Comparison of ENCODE assay signal across 15 cellular contexts in the genomic region with DNA sequence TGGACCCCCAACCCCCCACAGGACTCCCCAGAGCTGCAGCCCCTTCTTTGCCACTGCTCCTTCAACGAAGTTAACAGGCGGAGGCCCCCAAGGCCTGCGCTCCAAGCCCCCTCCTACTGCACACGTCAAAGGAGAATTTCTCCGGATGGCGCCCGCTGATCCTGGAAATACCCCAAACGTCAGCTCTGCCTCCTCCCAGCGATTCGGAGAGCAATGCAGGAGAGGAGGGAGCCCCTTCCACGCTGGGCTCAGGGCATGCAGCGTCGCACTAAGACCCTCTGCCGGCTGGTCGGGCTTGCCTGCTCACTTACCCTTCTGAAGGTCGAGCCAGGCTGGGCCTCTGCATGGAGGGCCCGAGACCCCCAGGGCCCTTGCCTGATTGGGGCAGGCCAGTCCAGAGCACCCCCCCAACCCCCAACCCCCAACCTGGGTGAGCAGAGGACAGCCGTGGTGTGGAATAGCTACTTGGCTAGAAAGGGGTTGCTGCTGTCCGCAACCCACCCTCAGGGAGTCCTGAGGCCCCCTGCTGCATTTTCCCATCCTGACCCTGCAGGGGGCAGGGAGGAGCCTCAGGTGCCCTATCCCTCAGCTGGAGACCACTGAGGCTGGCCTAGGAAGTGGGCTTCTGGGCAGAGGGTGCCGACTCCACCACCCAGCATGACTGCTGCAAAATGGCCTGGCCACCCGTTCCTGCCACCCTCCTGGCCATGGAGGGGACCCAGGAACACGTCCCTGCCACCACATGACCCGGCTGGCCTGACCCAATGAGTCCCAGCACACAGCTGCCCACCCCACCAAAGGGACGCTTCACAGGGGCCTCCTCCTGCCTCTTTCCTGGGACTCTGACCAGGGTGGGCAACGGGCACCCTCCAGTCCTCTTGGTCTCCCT. TPM values are rescaled to one million over a fixed set of nuclear protein-coding genes. Genes with fewer than 3 reads are reported as not detected.
DNase-seq lines count a peak whose midpoint lies in the region; ATAC-seq lines count a peak whose summit lies in the region.
"Had no signal": no experiment of that assay in that cellular context is flagged by ENCODE, and none has a peak within 500 bp of the region (broad histone marks: within the 10 kb centered on the region; RNA-seq: fewer than 3 reads in every experiment).

No MANE protein-coding gene starts in this region.

- DNase-seq in CD4-positive, alpha-beta memory T cell = no peak
- no peak for DNase-seq in naive thymus-derived CD8-positive, alpha-beta T cell
- DNase-seq in cortex of kidney (lab: John Stamatoyannopoulos, UW) (no peak), SKM-1 treated with dmso at 0.1 percent for 144 hours (lab: John Stamatoyannopoulos, UW; ENCODE audit: unreplicated experiment) (no peak)
- DNase-seq: activated CD8-positive, alpha-beta memory T cell treated with anti-CD3 and anti-CD28 coated beads, Interleukin-2, amount 10 ng/mL, durations not matched to agents 7 days and 5 days; activated naive CD4-positive, alpha-beta T cell treated with anti-CD3 and anti-CD28 coated beads, Interleukin-2, amount 50 U/mL, for 16 hours; effector memory CD8-positive, alpha-beta T cell; SW 1271 had no signal

- no peak for ATAC-seq in naive thymus-derived CD8-positive, alpha-beta T cell
- no peak for ATAC-seq in HG03135 (IDR thresholded peaks at IDR 0.05; ENCODE audit: unreplicated experiment)
- ATAC-seq in HG02798 (IDR thresholded peaks at IDR 0.05; ENCODE audit: poor library complexity, unreplicated experiment) = no peak
- ATAC-seq: activated CD8-positive, alpha-beta memory T cell treated with anti-CD3 and anti-CD28 coated beads, Interleukin-2, amount 10 ng/mL, durations not matched to agents 7 days and 5 days had no signal

- H3K27ac Mint-ChIP-seq in CD4-positive, alpha-beta memory T cell = no peak overlapping the region
- no peak overlapping the region for H3K27ac Mint-ChIP-seq in naive thymus-derived CD8-positive, alpha-beta T cell
- H3K27ac Mint-ChIP-seq: activated CD8-positive, alpha-beta memory T cell treated with anti-CD3 and anti-CD28 coated beads, Interleukin-2, amount 10 ng/mL, durations not matched to agents 7 days and 5 days; effector memory CD8-positive, alpha-beta T cell had no signal

- peaks cover 14 to 16% of the 10 kb centered on the region in 2 donors for H3K27me3 Mint-ChIP-seq in CD4-positive, alpha-beta memory T cell
- peaks cover 0 to 25% (median 6%) of the 10 kb centered on the region in 5 donors for H3K27me3 Mint-ChIP-seq in naive thymus-derived CD8-positive, alpha-beta T cell

- H3K27me3 ChIP-seq in CD4-positive, alpha-beta memory T cell (ENCODE audit: insufficient read depth, low read length) = peaks cover 6% of the 10 kb centered on the region
- peaks cover 10% of the 10 kb centered on the region; the same call in 1 of the 2 replicates for H3K27me3 ChIP-seq in HUES48 (ENCODE audit: control insufficient read depth, insufficient read depth, low read length)

- peaks cover 0 to 5% (median under 1%) of the 10 kb centered on the region in 4 donors for H3K4me1 Mint-ChIP-seq in CD4-positive, alpha-beta memory T cell
- H3K4me1 Mint-ChIP-seq in naive thymus-derived CD8-positive, alpha-beta T cell = peaks cover 0 to 5% (median 2%) of the 10 kb centered on the region in 4 donors

- no peaks in the 10 kb centered on the region for H3K36me3 ChIP-seq in CD4-positive, alpha-beta memory T cell (ENCODE audit: insufficient read depth, low read length)
- H3K36me3 ChIP-seq in HUES48 (ENCODE audit: control insufficient read depth, insufficient read depth, low read length) = no peaks in the 10 kb centered on the region
- H3K36me3 ChIP-seq: breast epithelium had no signal

- no peaks in the 10 kb centered on the region for H3K36me3 Mint-ChIP-seq in CD4-positive, alpha-beta memory T cell
- no peaks in the 10 kb centered on the region for H3K36me3 Mint-ChIP-seq in naive thymus-derived CD8-positive, alpha-beta T cell
- H3K36me3 Mint-ChIP-seq: activated CD8-positive, alpha-beta memory T cell treated with anti-CD3 and anti-CD28 coated beads, Interleukin-2, amount 10 ng/mL, durations not matched to agents 7 days and 5 days had no signal

- no peak overlapping the region for H3K9ac ChIP-seq in HUES48 (ENCODE audit: low read depth, low read length)

- CTCF ChIA-PET in CD4-positive, alpha-beta memory T cell (lab: Charles Lee; ENCODE audit: partially characterized antibody) = no interaction called here

- no peaks in the 10 kb centered on the region for H3K9me3 ChIP-seq in CD4-positive, alpha-beta memory T cell (ENCODE audit: control insufficient read depth in 1 of 2, low read length in 2 of 2)
- no peaks in the 10 kb centered on the region for H3K9me3 ChIP-seq in HUES48 (ENCODE audit: control insufficient read depth, insufficient read depth, low read length)
- H3K9me3 ChIP-seq: breast epithelium had no signal

- no peak overlapping the region for H3K4me3 ChIP-seq in CD4-positive, alpha-beta memory T cell (ENCODE audit: low read length in 2 of 2)
- H3K4me3 ChIP-seq in HUES48 (ENCODE audit: low read depth, low read length) = peak overlapping the region; percentile 50; the same call in 1 of the 2 replicates

- peaks cover 5% of the 10 kb centered on the region for H3K4me1 ChIP-seq in CD4-positive, alpha-beta memory T cell (ENCODE audit: insufficient read depth, low read length)
- peaks cover 3% of the 10 kb centered on the region; the same call in 1 of the 2 replicates for H3K4me1 ChIP-seq in HUES48 (ENCODE audit: control insufficient read depth, insufficient read depth, low read length)

- no peaks in the 10 kb centered on the region for H3K9me3 Mint-ChIP-seq in CD4-positive, alpha-beta memory T cell
- H3K9me3 Mint-ChIP-seq in naive thymus-derived CD8-positive, alpha-beta T cell = no peaks in the 10 kb centered on the region
- H3K9me3 Mint-ChIP-seq: effector memory CD8-positive, alpha-beta T cell had no signal

- intact Hi-C loops in CD4-positive, alpha-beta memory T cell (cut with micrococcal nuclease) = no loop called here

- no peak overlapping the region for H3K27ac ChIP-seq in CD4-positive, alpha-beta memory T cell (ENCODE audit: low read depth, low read length)
- H3K27ac ChIP-seq in HUES48 (ENCODE audit: low read depth, low read length) (no peak overlapping the region), cingulate gyrus (ENCODE audit: low read depth, low read length) (peak overlapping the region; percentile 75)
- H3K27ac ChIP-seq: breast epithelium had no signal

- H3K4me3 Mint-ChIP-seq in CD4-positive, alpha-beta memory T cell = peak overlapping the region in 6 of 8 donors; percentile 40 to 66 (median 56)
- peak overlapping the region in 8 of 10 donors; percentile 20 to 73 (median 68) for H3K4me3 Mint-ChIP-seq in naive thymus-derived CD8-positive, alpha-beta T cell
- H3K4me3 Mint-ChIP-seq: activated CD8-positive, alpha-beta memory T cell treated with anti-CD3 and anti-CD28 coated beads, Interleukin-2, amount 10 ng/mL, durations not matched to agents 7 days and 5 days had no signal

- POLR2A ChIA-PET in CD4-positive, alpha-beta memory T cell (lab: Charles Lee; ENCODE audit: partially characterized antibody) = no interaction called here
- POLR2A ChIA-PET in naive thymus-derived CD8-positive, alpha-beta T cell (lab: Charles Lee) = no interaction called here

RNA-seq across cellular contexts. Expression of gene ATP2B2, which starts 1.0 kb away (rescaled TPM):
- not detected for total RNA-seq in CD4-positive, alpha-beta memory T cell
- polyA plus RNA-seq in CD4-positive, alpha-beta memory T cell = not detected
- not detected for total RNA-seq in naive thymus-derived CD8-positive, alpha-beta T cell
- not detected for polyA plus RNA-seq in naive thymus-derived CD8-positive, alpha-beta T cell
- total RNA-seq: activated CD8-positive, alpha-beta memory T cell treated with anti-CD3 and anti-CD28 coated beads, Interleukin-2, amount 10 ng/mL, durations not matched to agents 7 days and 5 days; Daoy; NCI-H460 had no signal
